7 cellular contexts compared by ENCODE assay signal in genomic region chr20:34872604-34873224, GRCh38.
DNase-seq lines count a peak whose midpoint lies in the region; FAIRE-seq lines count a peak whose summit lies in the region.

GGT7 (minus strand) TSS chr20:34872856; CDS start chr20:34872815, 41 bp downstream.

- FAIRE-seq in GM18507 (lab: Jason Lieb, UNC) (peak; percentile 47), HTR-8/SVneo (lab: Jason Lieb, UNC) (peak; percentile 81)

- H3K4me3 ChIP-seq in NT2/D1 (ENCODE audit: insufficient read length, low read depth): peak within 1 kb of the TSS; percentile 90

- peaks cover 4% of the 10 kb centered on the region for H3K4me1 ChIP-seq in NT2/D1 (ENCODE audit: insufficient read depth, insufficient read length)

- no peaks in the 10 kb centered on the region for H3K9me3 ChIP-seq in NT2/D1 (ENCODE audit: insufficient read depth, low read length)

- H3K36me3 ChIP-seq in NT2/D1 (ENCODE audit: insufficient read depth, insufficient read length, low read length): peaks cover 5% of the 10 kb centered on the region

- peak; percentile 83 for DNase-seq in GM18507 (ENCODE audit: extremely low spot score, insufficient read length, low read depth)
- DNase-seq in HTR-8/SVneo (ENCODE audit: insufficient read length, low spot score): peak; percentile 89
- peak; percentile 60 for DNase-seq in NT2/D1 (ENCODE audit: low read depth, low spot score)
- peak; percentile 87 for DNase-seq in activated T-cell treated with anti-CD3 and anti-CD28 coated beads for 1 hour (ENCODE audit: low read depth)
- DNase-seq in epidermal melanocyte (ENCODE audit: insufficient read length, low spot score): peak; percentile 66
- peak; percentile 57 for DNase-seq in middle frontal gyrus (ENCODE audit: extremely low spot score, low spot score)
- peak; percentile 81 to 82 for DNase-seq in stimulated activated CD8-positive, alpha-beta memory T cell treated with anti-CD3 and anti-CD28 coated beads, Interleukin-15, amount 100 ng/mL, for 48 hours (ENCODE audit: low read depth in 2 of 2)

- peak within 1 kb of the TSS; percentile 83 for H3K9ac ChIP-seq in NT2/D1 (ENCODE audit: insufficient read length, low read depth)

- peaks cover 35% of the 10 kb centered on the region for H3K27me3 ChIP-seq in NT2/D1 (ENCODE audit: insufficient read depth, insufficient read length)

Comparison
In these comparisons a context has a peak if more than half of its experiments do, and no peak if none do; other contexts are left out.
1. Peak in every context shown above with its lines: DNase-seq and H3K4me3 ChIP-seq.